In genomic region chr2:233413529-233414272, GRCh38 we compare ENCODE assay signal across 8 cellular contexts. TPM values are rescaled to one million over a fixed set of nuclear protein-coding genes. Genes with fewer than 3 reads are reported as not detected.
DNase-seq lines count a peak whose midpoint lies in the region; ATAC-seq and TF ChIP-seq lines count a peak whose summit lies in the region.

No MANE protein-coding gene starts in this region.

- TF ChIP-seq CTCF in A673 (conservative IDR thresholded peaks at IDR 0.05; ENCODE audit: low read depth, low read length) (no peak), fibroblast of mammary gland (conservative IDR thresholded peaks at IDR 0.05; ENCODE audit: control insufficient read depth, insufficient read depth, low read depth, low read length) (no peak), mucosa of descending colon (IDR thresholded peaks at IDR 0.05) (no peak)

- peak; percentile 93 for DNase-seq in A673 (ENCODE audit: low spot score)
- peak; percentile 82 for DNase-seq in LoVo (ENCODE audit: low spot score)
- DNase-seq in activated CD8-positive, alpha-beta T cell treated with anti-CD3 and anti-CD28 coated beads, Interleukin-2, amount 10 ng/mL, durations not matched to agents 7 days and 5 days, result no peak
- peak; percentile 70 for DNase-seq in fibroblast of mammary gland (ENCODE audit: low read depth)
- no peak for DNase-seq in KG1 (lab: John Stamatoyannopoulos, UW)
- DNase-seq in mucosa of descending colon, result no peak

- no peak overlapping the region for H3K4me3 Mint-ChIP-seq in activated CD8-positive, alpha-beta T cell treated with anti-CD3 and anti-CD28 coated beads, Interleukin-2, amount 10 ng/mL, durations not matched to agents 7 days and 5 days

- BruUV-seq in A673 (replicated peaks; lab: Mats Ljungman, UMichigan), result no TSS peak

- H3K9me3 Mint-ChIP-seq in activated CD8-positive, alpha-beta T cell treated with anti-CD3 and anti-CD28 coated beads, Interleukin-2, amount 10 ng/mL, durations not matched to agents 7 days and 5 days (ENCODE audit: insufficient read depth), result peaks cover 20% of the 10 kb centered on the region

- H3K4me3 ChIP-seq in A673 (ENCODE audit: low read depth, low read length, poor library complexity, severe bottlenecking), result no peak overlapping the region
- no peak overlapping the region for H3K4me3 ChIP-seq in fibroblast of mammary gland (ENCODE audit: control insufficient read depth, low read depth, low read length)
- no peak overlapping the region for H3K4me3 ChIP-seq in rectal smooth muscle tissue (ENCODE audit: low read length)
- no peak overlapping the region for H3K4me3 ChIP-seq in mucosa of descending colon

- H3K9me3 ChIP-seq in A673 (ENCODE audit: low read depth, low read length, poor library complexity, severe bottlenecking) (peaks cover 21% of the 10 kb centered on the region), mucosa of descending colon (peaks cover 7% of the 10 kb centered on the region)

- H3K36me3 ChIP-seq in A673 (ENCODE audit: insufficient read depth, low read length, poor library complexity, severe bottlenecking) (peaks cover 28% of the 10 kb centered on the region), rectal smooth muscle tissue (ENCODE audit: control insufficient read depth, insufficient read depth, low read length) (no peaks in the 10 kb centered on the region), mucosa of descending colon (ENCODE audit: low read depth) (no peaks in the 10 kb centered on the region)

- CTCF ChIA-PET in A673 (lab: Charles Lee), result no interaction called here
- CTCF ChIA-PET in activated CD8-positive, alpha-beta T cell treated with anti-CD3 and anti-CD28 coated beads, Interleukin-2, amount 10 ng/mL, durations not matched to agents 7 days and 5 days (lab: Charles Lee), result interaction anchor here (0.6 to 9.6 kb wide), 3 partner anchors 10 to 144 kb away, joined by 4 to 180 read pairs (median 9); no protein-coding TSS in a partner anchor

- peaks cover 88% of the 10 kb centered on the region for H3K4me1 Mint-ChIP-seq in activated CD8-positive, alpha-beta T cell treated with anti-CD3 and anti-CD28 coated beads, Interleukin-2, amount 10 ng/mL, durations not matched to agents 7 days and 5 days (ENCODE audit: low read depth)

- POLR2A ChIA-PET in A673 (lab: Charles Lee; ENCODE audit: low non-redundant PET), result no interaction called here
- POLR2A ChIA-PET in activated CD8-positive, alpha-beta T cell treated with anti-CD3 and anti-CD28 coated beads, Interleukin-2, amount 10 ng/mL, durations not matched to agents 7 days and 5 days (lab: Charles Lee), result no interaction called here

- ATAC-seq in activated CD8-positive, alpha-beta T cell treated with anti-CD3 and anti-CD28 coated beads, Interleukin-2, amount 10 ng/mL, durations not matched to agents 7 days and 5 days, result no peak
- ATAC-seq in GM19397 (IDR thresholded peaks at IDR 0.05; ENCODE audit: unreplicated experiment) (no peak), mucosa of descending colon (no peak)

- intact Hi-C loops in A673 (cut with micrococcal nuclease; ENCODE audit: unreplicated experiment), result no loop called here
- intact Hi-C loops in mucosa of descending colon (cut with DNase I, micrococcal nuclease), result no loop called here

- peak overlapping the region; percentile 25 for H3K27ac Mint-ChIP-seq in activated CD8-positive, alpha-beta T cell treated with anti-CD3 and anti-CD28 coated beads, Interleukin-2, amount 10 ng/mL, durations not matched to agents 7 days and 5 days

- no peaks in the 10 kb centered on the region for H3K27me3 Mint-ChIP-seq in activated CD8-positive, alpha-beta T cell treated with anti-CD3 and anti-CD28 coated beads, Interleukin-2, amount 10 ng/mL, durations not matched to agents 7 days and 5 days (ENCODE audit: low read depth)

- H3K27me3 ChIP-seq in A673 (replicated peaks; ENCODE audit: insufficient read depth, low read depth, low read length, poor library complexity) (no peaks in the 10 kb centered on the region), rectal smooth muscle tissue (ENCODE audit: control insufficient read depth, insufficient read depth, low read length) (no peaks in the 10 kb centered on the region)

- H3K36me3 Mint-ChIP-seq in activated CD8-positive, alpha-beta T cell treated with anti-CD3 and anti-CD28 coated beads, Interleukin-2, amount 10 ng/mL, durations not matched to agents 7 days and 5 days (ENCODE audit: low read depth), result peaks cover 76% of the 10 kb centered on the region

- no peak overlapping the region for H3K9ac ChIP-seq in rectal smooth muscle tissue (ENCODE audit: low read length)

- H3K4me1 ChIP-seq in A673 (ENCODE audit: insufficient read depth, low read length, poor library complexity, severe bottlenecking) (peaks cover 47% of the 10 kb centered on the region), rectal smooth muscle tissue (ENCODE audit: control insufficient read depth, insufficient read depth, low read length) (peaks cover 7% of the 10 kb centered on the region), mucosa of descending colon (ENCODE audit: low read depth) (peaks cover 47% of the 10 kb centered on the region)

- H3K27ac ChIP-seq in A673 (ENCODE audit: low read depth, low read length, poor library complexity, severe bottlenecking) (peak overlapping the region; percentile 66), rectal smooth muscle tissue (ENCODE audit: low read depth, low read length) (peak overlapping the region; percentile 16)

RNA-seq across cellular contexts. Expression of gene DGKD, which starts 59.4 kb away (rescaled TPM):
- total RNA-seq in A673 (2021) (106 and 128 TPM in 2 replicates), mucosa of descending colon (100 to 1,000 TPM in 2 of 3 donors, 10 to 100 TPM in 1; 81.8 to 159 (median 102) TPM)
- 10 to 100 TPM; 92.1 to 94.2 TPM for total RNA-seq in activated CD8-positive, alpha-beta T cell treated with anti-CD3 and anti-CD28 coated beads, Interleukin-2, amount 10 ng/mL, durations not matched to agents 7 days and 5 days

Comparison
In these comparisons a context has a peak if more than half of its experiments do, and no peak if none do; other contexts are left out.
1. DNase-seq: peak in A673 (single experiment), LoVo (single experiment) and fibroblast of mammary gland (single experiment); none in activated CD8-positive, alpha-beta T cell treated with anti-CD3 and anti-CD28 coated beads, Interleukin-2, amount 10 ng/mL, durations not matched to agents 7 days and 5 days (single experiment), KG1 (single experiment) and mucosa of descending colon (0 of 3).